In genomic region chr6:67875877-67876383, GRCh38 we compare ENCODE assay signal across 1 cellular context.
A peak's percentile ranks its signal among the peaks of the same experiment; 100 is the strongest.
TF ChIP-seq lines count a peak whose summit lies in the region.

No MANE protein-coding gene starts in this region.

TF ChIP-seq in K562, 482 proteins besides CTCF, POLR2A, EP300 and RAD21 (continued from another document):
- TF ChIP-seq, protein P1, sequence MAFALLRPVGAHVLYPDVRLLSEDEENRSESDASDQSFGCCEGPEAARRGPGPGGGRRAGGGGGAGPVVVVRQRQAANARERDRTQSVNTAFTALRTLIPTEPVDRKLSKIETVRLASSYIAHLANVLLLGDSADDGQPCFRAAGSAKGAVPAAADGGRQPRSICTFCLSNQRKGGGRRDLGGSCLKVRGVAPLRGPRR (CRISPR knock-in tag; IDR thresholded peaks at IDR 0.05) = no peak
- no peak for TF ChIP-seq ZNF280B (CRISPR knock-in tag; IDR thresholded peaks at IDR 0.05)
- TF ChIP-seq, protein P2, sequence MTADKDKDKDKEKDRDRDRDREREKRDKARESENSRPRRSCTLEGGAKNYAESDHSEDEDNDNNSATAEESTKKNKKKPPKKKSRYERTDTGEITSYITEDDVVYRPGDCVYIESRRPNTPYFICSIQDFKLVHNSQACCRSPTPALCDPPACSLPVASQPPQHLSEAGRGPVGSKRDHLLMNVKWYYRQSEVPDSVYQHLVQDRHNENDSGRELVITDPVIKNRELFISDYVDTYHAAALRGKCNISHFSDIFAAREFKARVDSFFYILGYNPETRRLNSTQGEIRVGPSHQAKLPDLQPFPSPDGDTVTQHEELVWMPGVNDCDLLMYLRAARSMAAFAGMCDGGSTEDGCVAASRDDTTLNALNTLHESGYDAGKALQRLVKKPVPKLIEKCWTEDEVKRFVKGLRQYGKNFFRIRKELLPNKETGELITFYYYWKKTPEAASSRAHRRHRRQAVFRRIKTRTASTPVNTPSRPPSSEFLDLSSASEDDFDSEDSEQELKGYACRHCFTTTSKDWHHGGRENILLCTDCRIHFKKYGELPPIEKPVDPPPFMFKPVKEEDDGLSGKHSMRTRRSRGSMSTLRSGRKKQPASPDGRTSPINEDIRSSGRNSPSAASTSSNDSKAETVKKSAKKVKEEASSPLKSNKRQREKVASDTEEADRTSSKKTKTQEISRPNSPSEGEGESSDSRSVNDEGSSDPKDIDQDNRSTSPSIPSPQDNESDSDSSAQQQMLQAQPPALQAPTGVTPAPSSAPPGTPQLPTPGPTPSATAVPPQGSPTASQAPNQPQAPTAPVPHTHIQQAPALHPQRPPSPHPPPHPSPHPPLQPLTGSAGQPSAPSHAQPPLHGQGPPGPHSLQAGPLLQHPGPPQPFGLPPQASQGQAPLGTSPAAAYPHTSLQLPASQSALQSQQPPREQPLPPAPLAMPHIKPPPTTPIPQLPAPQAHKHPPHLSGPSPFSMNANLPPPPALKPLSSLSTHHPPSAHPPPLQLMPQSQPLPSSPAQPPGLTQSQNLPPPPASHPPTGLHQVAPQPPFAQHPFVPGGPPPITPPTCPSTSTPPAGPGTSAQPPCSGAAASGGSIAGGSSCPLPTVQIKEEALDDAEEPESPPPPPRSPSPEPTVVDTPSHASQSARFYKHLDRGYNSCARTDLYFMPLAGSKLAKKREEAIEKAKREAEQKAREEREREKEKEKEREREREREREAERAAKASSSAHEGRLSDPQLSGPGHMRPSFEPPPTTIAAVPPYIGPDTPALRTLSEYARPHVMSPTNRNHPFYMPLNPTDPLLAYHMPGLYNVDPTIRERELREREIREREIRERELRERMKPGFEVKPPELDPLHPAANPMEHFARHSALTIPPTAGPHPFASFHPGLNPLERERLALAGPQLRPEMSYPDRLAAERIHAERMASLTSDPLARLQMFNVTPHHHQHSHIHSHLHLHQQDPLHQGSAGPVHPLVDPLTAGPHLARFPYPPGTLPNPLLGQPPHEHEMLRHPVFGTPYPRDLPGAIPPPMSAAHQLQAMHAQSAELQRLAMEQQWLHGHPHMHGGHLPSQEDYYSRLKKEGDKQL (CRISPR knock-in tag; IDR thresholded peaks at IDR 0.05; ENCODE audit: borderline replicate concordance) = no peak
- TF ChIP-seq BACH1 (tag; IDR thresholded peaks at IDR 0.05) = peak; percentile 91
- TF ChIP-seq ELK3 (CRISPR knock-in tag; IDR thresholded peaks at IDR 0.05) = no peak
- no peak for TF ChIP-seq ZNF780A (CRISPR knock-in tag; IDR thresholded peaks at IDR 0.05)
- no peak for TF ChIP-seq SIN3B (IDR thresholded peaks at IDR 0.05; ENCODE audit: low read depth)
- TF ChIP-seq ZNF431 (CRISPR knock-in tag; IDR thresholded peaks at IDR 0.05) = no peak
- TF ChIP-seq POLR2AphosphoS2 (IDR thresholded peaks at IDR 0.05; ENCODE audit: low read length) = no peak
- TF ChIP-seq ZNF224 (CRISPR knock-in tag; IDR thresholded peaks at IDR 0.05) = no peak
- TF ChIP-seq SMARCA4 (IDR thresholded peaks at IDR 0.05) = peak; percentile 37
- 0 out of 2 replicates have a peak, but pooled peaks have one; percentile 12 for TF ChIP-seq SOX6 (IDR thresholded peaks at IDR 0.05)
- TF ChIP-seq CBX3 (IDR thresholded peaks at IDR 0.05; ENCODE audit: borderline replicate concordance in 1 of 2, low read length in 2 of 2) = no peak
- peak; percentile 92 for TF ChIP-seq NFE2L1 (tag; IDR thresholded peaks at IDR 0.05; ENCODE audit: borderline replicate concordance, low read depth)
- TF ChIP-seq ETV5 (CRISPR knock-in tag; IDR thresholded peaks at IDR 0.05; ENCODE audit: low read depth) = no peak
- no peak for TF ChIP-seq NFIX (CRISPR knock-in tag; IDR thresholded peaks at IDR 0.05; ENCODE audit: low read depth)
- TF ChIP-seq STAG1 (CRISPR knock-in tag; IDR thresholded peaks at IDR 0.05; ENCODE audit: borderline replicate concordance) = no peak
- TF ChIP-seq ZNF696 (CRISPR knock-in tag; conservative IDR thresholded peaks at IDR 0.05) = no peak
- TF ChIP-seq MAFK (IDR thresholded peaks at IDR 0.05; ENCODE audit: low read length) = peak; percentile 79; the same call in 1 of the 2 replicates
- TF ChIP-seq MAFG (tag; conservative IDR thresholded peaks at IDR 0.05) = peak; percentile 97
- no peak for TF ChIP-seq BRD4 (IDR thresholded peaks at IDR 0.05)
- no peak for TF ChIP-seq ZNF717 (CRISPR knock-in tag; IDR thresholded peaks at IDR 0.05)
- no peak for TF ChIP-seq SRSF9 (IDR thresholded peaks at IDR 0.05; ENCODE audit: borderline replicate concordance, low read depth, low read length)
- TF ChIP-seq MED1 (CRISPR knock-in tag; IDR thresholded peaks at IDR 0.05; ENCODE audit: borderline replicate concordance) = no peak
- peak; percentile 50; the same call in 1 of the 2 replicates for TF ChIP-seq DPF2 (IDR thresholded peaks at IDR 0.05)
- no peak for TF ChIP-seq SAFB (IDR thresholded peaks at IDR 0.05; ENCODE audit: borderline replicate concordance, low read depth, low read length)
- peak; percentile 91 for TF ChIP-seq NFE2 (IDR thresholded peaks at IDR 0.05; ENCODE audit: low read depth)
- TF ChIP-seq XRCC4 (IDR thresholded peaks at IDR 0.05; ENCODE audit: extremely low read depth, insufficient read depth, insufficient read length) = no peak
- peak; percentile 45 for TF ChIP-seq MEIS2 (IDR thresholded peaks at IDR 0.05; ENCODE audit: partially characterized antibody)
- no peak for TF ChIP-seq MYBL2 (IDR thresholded peaks at IDR 0.05; ENCODE audit: low read depth)
- TF ChIP-seq MYBL2 (CRISPR knock-in tag; IDR thresholded peaks at IDR 0.05; ENCODE audit: borderline replicate concordance) = no peak
- TF ChIP-seq PKNOX1 (IDR thresholded peaks at IDR 0.05) = peak; percentile 46
- TF ChIP-seq ZNF134 (CRISPR knock-in tag; conservative IDR thresholded peaks at IDR 0.05) = peak; percentile 95
- 0 out of 2 replicates have a peak, but pooled peaks have one; percentile 36 for TF ChIP-seq ARID1B (IDR thresholded peaks at IDR 0.05)
- 0 out of 4 replicates have a peak, but pooled peaks have one; percentile 29 for TF ChIP-seq KDM1A (IDR thresholded peaks at IDR 0.05)
- no peak for TF ChIP-seq PATZ1 (CRISPR knock-in tag; IDR thresholded peaks at IDR 0.05; ENCODE audit: borderline replicate concordance)
- TF ChIP-seq NCOR1 (IDR thresholded peaks at IDR 0.05) = 0 out of 2 replicates have a peak, but pooled peaks have one; percentile 10
- TF ChIP-seq MAFF (IDR thresholded peaks at IDR 0.05; ENCODE audit: low read length) = peak; percentile 90
- no peak for TF ChIP-seq RUNX1 (IDR thresholded peaks at IDR 0.05; ENCODE audit: low read depth)
- TF ChIP-seq RBM25 (IDR thresholded peaks at IDR 0.05; ENCODE audit: low read depth, low read length, severe bottlenecking) = peak; percentile 48
